27 cellular contexts compared by ENCODE assay signal in the genomic region with DNA sequence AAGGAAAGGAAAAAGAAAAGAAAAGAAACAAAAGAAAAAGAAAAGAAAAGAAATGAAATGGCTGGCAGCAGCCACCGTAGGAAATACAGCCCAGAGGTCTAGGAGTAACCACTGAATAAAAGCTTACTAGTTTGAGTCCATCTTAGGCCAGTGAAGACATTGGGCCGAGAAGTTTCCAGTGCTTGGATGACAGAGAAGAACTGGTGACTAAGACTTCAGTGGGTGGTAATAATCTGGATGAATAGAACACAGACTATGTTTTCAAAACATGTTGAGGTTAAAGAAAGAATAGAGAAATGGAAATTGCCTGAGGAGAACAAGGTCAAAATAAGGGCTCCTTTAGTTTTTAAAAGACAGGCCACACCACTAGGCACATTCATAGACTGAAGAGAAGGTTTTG.
A peak's percentile ranks its signal among the peaks of the same experiment; 100 is the strongest.
DNase-seq lines count a peak whose midpoint lies in the region; ATAC-seq and TF ChIP-seq lines count a peak whose summit lies in the region.
"Had no signal": no experiment of that assay in that cellular context is flagged by ENCODE, and none has a peak within 500 bp of the region (broad histone marks: within the 10 kb centered on the region; RNA-seq: fewer than 3 reads in every experiment).

No MANE protein-coding gene starts in this region.

- intact Hi-C loops in left colon (cut with DNase I, micrococcal nuclease), result no loop called here
- intact Hi-C loops in posterior cingulate gyrus (cut with DNase I), result no loop called here

- ATAC-seq in activated T-helper 17 cell treated with anti-CD3 and anti-CD28 coated beads, Interleukin-2, amount 50 U/mL, for 72 hours (replicated peaks), result peak; percentile 95
- ATAC-seq in HG03354 (IDR thresholded peaks at IDR 0.05; ENCODE audit: poor library complexity, severe bottlenecking, unreplicated experiment) (no peak), GM21526 (IDR thresholded peaks at IDR 0.05; ENCODE audit: low FRiP score, unreplicated experiment) (no peak), left colon (no peak)
- ATAC-seq: effector memory CD8-positive, alpha-beta T cell; HCT116 had no signal

- H3K4me1 Mint-ChIP-seq in activated T-helper 17 cell treated with anti-CD3 and anti-CD28 coated beads, Interleukin-2, amount 50 U/mL, for 72 hours, result peaks cover 4% of the 10 kb centered on the region
- H3K4me1 Mint-ChIP-seq: activated B cell treated with CpG ODN at 0.5 μM for 24 hours, nephron progenitor cell had no signal

- no peak for TF ChIP-seq CTCF in fibroblast of the aortic adventitia (IDR thresholded peaks at IDR 0.05; ENCODE audit: insufficient read depth, low read length)

- H3K9me3 Mint-ChIP-seq in activated T-helper 17 cell treated with anti-CD3 and anti-CD28 coated beads, Interleukin-2, amount 50 U/mL, for 72 hours, result no peaks in the 10 kb centered on the region
- H3K9me3 Mint-ChIP-seq: activated B cell treated with CpG ODN at 0.5 μM for 24 hours; effector memory CD8-positive, alpha-beta T cell; nephron progenitor cell had no signal

- H3K4me3 ChIP-seq in fibroblast of the aortic adventitia (ENCODE audit: low read depth, low read length), result no peak overlapping the region
- H3K4me3 ChIP-seq: adrenal gland, colonic mucosa, pancreas, spleen, suprapubic skin, upper lobe of right lung had no signal

- peaks cover 25% of the 10 kb centered on the region for H3K36me3 Mint-ChIP-seq in activated T-helper 17 cell treated with anti-CD3 and anti-CD28 coated beads, Interleukin-2, amount 50 U/mL, for 72 hours (ENCODE audit: low read depth)

- no peaks in the 10 kb centered on the region for H3K27me3 Mint-ChIP-seq in activated T-helper 17 cell treated with anti-CD3 and anti-CD28 coated beads, Interleukin-2, amount 50 U/mL, for 72 hours
- H3K27me3 Mint-ChIP-seq: activated B cell treated with CpG ODN at 0.5 μM for 24 hours; effector memory CD8-positive, alpha-beta T cell had no signal

- DNase-seq in AG08395 (ENCODE audit: low spot score), result peak; percentile 30
- peak; percentile 56 for DNase-seq in EH (ENCODE audit: low read depth)
- peak; percentile 37 for DNase-seq in fibroblast of the aortic adventitia (ENCODE audit: low read depth)
- DNase-seq in left colon, result no peak
- DNase-seq in posterior cingulate gyrus, result no peak
- DNase-seq: activated B cell treated with CpG ODN at 0.5 μM for 24 hours; activated effector memory CD4-positive, alpha-beta T cell treated with anti-CD3 and anti-CD28 coated beads, Interleukin-2, amount 50 U/mL, for 16 hours; adrenal gland; C1 segment of cervical spinal cord; Caco-2; colonic mucosa; DMS79 treated with DMSO at 0.1 percent for 48 hours; effector memory CD8-positive, alpha-beta T cell; erythroblast; MV-4-11; nephron progenitor cell; OCI-M1; pancreas; Right ventricle myocardium superior; spleen; T-helper 9 cell; upper lobe of right lung had no signal

- no peak overlapping the region for H3K4me3 Mint-ChIP-seq in activated T-helper 17 cell treated with anti-CD3 and anti-CD28 coated beads, Interleukin-2, amount 50 U/mL, for 72 hours
- H3K4me3 Mint-ChIP-seq: activated B cell treated with CpG ODN at 0.5 μM for 24 hours; effector memory CD8-positive, alpha-beta T cell; nephron progenitor cell had no signal

- H3K27ac Mint-ChIP-seq in activated T-helper 17 cell treated with anti-CD3 and anti-CD28 coated beads, Interleukin-2, amount 50 U/mL, for 72 hours, result no peak overlapping the region
- H3K27ac Mint-ChIP-seq: activated B cell treated with CpG ODN at 0.5 μM for 24 hours; effector memory CD8-positive, alpha-beta T cell; nephron progenitor cell had no signal

Comparison
In these comparisons a context has a peak if more than half of its experiments do, and no peak if none do; other contexts are left out.
1. DNase-seq: peak in AG08395 (single experiment), EH (single experiment) and fibroblast of the aortic adventitia (single experiment); none in left colon (0 of 2) and posterior cingulate gyrus (0 of 10).